1 cellular context compared by ENCODE assay signal in genomic region chr15:74221399-74222230, GRCh38.
A peak's percentile ranks its signal among the peaks of the same experiment; 100 is the strongest.
TF ChIP-seq lines count a peak whose summit lies in the region.

No MANE protein-coding gene starts in this region.

TF ChIP-seq in HEK293, 187 proteins besides CTCF, POLR2A, EP300 and RAD21 (continued from another document):
- TF ChIP-seq ZNF423 (tag by site-specific recombination; IDR thresholded peaks at IDR 0.05) (0 out of 2 replicates have a peak, but pooled peaks have one; percentile 10), REST (tag by site-specific recombination; IDR thresholded peaks at IDR 0.05) (peak; percentile 89)
